Comparison of ENCODE assay signal across 10 cellular contexts in the genomic region with DNA sequence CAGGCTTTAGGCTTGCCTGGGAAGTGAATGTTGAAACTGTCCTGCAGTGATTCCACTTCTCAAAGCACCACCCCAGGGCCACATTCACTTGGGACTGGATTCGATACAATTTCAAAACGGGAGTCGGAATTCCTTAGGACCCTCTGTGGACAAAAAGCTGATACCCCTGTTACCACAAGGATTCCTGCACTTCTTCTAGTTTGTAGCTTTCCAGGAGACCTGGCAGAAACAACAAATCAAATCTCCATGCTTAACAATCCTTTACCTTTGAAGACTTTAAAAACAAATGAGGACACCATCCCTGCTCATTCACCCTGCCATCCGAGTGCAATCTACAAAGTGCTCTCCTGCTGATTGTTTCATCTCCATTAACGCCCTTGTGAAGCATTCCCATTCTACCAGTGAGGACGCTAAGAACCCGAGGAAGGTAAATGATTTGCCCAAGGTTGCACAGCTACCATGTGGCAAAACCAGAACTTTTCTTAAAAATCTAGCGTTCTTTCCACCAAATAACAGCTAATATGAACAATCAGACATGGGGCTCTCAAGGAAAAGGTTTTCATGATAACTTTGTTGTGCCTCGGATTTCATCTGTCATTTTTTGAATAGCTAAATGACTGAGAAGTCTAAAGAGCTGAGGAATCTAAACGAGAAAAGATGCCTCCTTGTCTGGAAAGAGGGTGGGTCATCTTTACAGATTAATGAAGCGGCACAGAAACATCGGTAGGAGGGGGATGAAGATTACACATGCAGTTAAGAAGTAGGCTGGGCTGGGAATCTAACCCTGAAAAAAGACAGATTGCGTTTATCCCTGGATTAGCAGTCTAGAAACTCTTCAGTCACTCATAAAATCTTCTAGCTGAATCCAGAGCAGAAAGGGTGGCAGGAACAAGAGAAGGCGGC. TPM values are rescaled to one million over a fixed set of nuclear protein-coding genes. Genes with fewer than 3 reads are reported as not detected.
DNase-seq lines count a peak whose midpoint lies in the region; ATAC-seq and TF ChIP-seq lines count a peak whose summit lies in the region.
"Had no signal": no experiment of that assay in that cellular context is flagged by ENCODE, and none has a peak within 500 bp of the region (broad histone marks: within the 10 kb centered on the region; RNA-seq: fewer than 3 reads in every experiment).

No MANE protein-coding gene starts in this region.

- no peaks in the 10 kb centered on the region for H4K20me1 ChIP-seq in PC-3 (ENCODE audit: low read length)

- H3K9ac ChIP-seq in PC-3 (ENCODE audit: low read length) = peak overlapping the region; percentile 87

- no peaks in the 10 kb centered on the region for H3K9me3 ChIP-seq in CD8-positive, alpha-beta T cell (ENCODE audit: low read length)
- H3K9me3 ChIP-seq in PC-3 (ENCODE audit: low read length) (no peaks in the 10 kb centered on the region), neutrophil (no peaks in the 10 kb centered on the region)

- H3K27ac ChIP-seq in CD8-positive, alpha-beta T cell (ENCODE audit: low read depth, low read length) = no peak overlapping the region
- H3K27ac ChIP-seq in PC-3 (ENCODE audit: low read length) (peak overlapping the region; percentile 94), epithelial cell of prostate (peak overlapping the region; percentile 91), neutrophil (peak overlapping the region; percentile 69)
- H3K27ac ChIP-seq: cardiac muscle cell had no signal

- H2AFZ ChIP-seq in PC-3 (ENCODE audit: low read length) = peak overlapping the region; percentile 77

- no TSS peak for BruUV-seq in PC-3 (replicated peaks; lab: Mats Ljungman, UMichigan)

- no peaks in the 10 kb centered on the region for H3F3A ChIP-seq in PC-3 (ENCODE audit: low read length, unreplicated experiment)

- no peak for DNase-seq in CD8-positive, alpha-beta T cell
- DNase-seq in PC-3 = no peak
- no peak for DNase-seq in epithelial cell of prostate (ENCODE audit: low read depth, low spot score)
- no peak for DNase-seq in EL

- no peaks in the 10 kb centered on the region for H3K36me3 Mint-ChIP-seq in CD8-positive, alpha-beta T cell

- H3K9me2 ChIP-seq in PC-3 (replicated peaks; ENCODE audit: low read length) = no peaks in the 10 kb centered on the region

- peaks cover 35% of the 10 kb centered on the region for H3K4me1 ChIP-seq in CD8-positive, alpha-beta T cell (ENCODE audit: insufficient read depth, low read length)
- peaks cover 28% of the 10 kb centered on the region for H3K4me1 ChIP-seq in PC-3 (ENCODE audit: insufficient read depth, low read length)
- H3K4me1 ChIP-seq in neutrophil (ENCODE audit: control insufficient read depth in 1 of 2, insufficient read depth in 1 of 2, low read depth in 1 of 2, low read length in 1 of 2) = peaks cover 23 to 27% of the 10 kb centered on the region in 2 experiments

- peak overlapping the region; percentile 8 for H3K27ac Mint-ChIP-seq in CD8-positive, alpha-beta T cell

- H3K4me3 Mint-ChIP-seq in CD8-positive, alpha-beta T cell = peak overlapping the region; percentile 82

- H3K9me3 Mint-ChIP-seq in CD8-positive, alpha-beta T cell = no peaks in the 10 kb centered on the region

- intact Hi-C loops in CD8-positive, alpha-beta T cell (cut with DNase I, micrococcal nuclease) = no loop called here
- intact Hi-C loops in PC-3 (cut with micrococcal nuclease) = loop anchor here (2.0 kb wide), 1 partner anchor 26 kb away; no protein-coding TSS in a partner anchor

- no peak overlapping the region for H3K4me3 ChIP-seq in CD8-positive, alpha-beta T cell (ENCODE audit: low read depth, low read length)
- peak overlapping the region; percentile 82 for H3K4me3 ChIP-seq in PC-3 (ENCODE audit: low read length)
- peak overlapping the region; percentile 59 to 60 for H3K4me3 ChIP-seq in neutrophil (ENCODE audit: low read depth in 1 of 2, low read length in 1 of 2)
- H3K4me3 ChIP-seq: cardiac muscle cell had no signal

- peaks cover 21% of the 10 kb centered on the region for H3K79me2 ChIP-seq in PC-3 (ENCODE audit: low read length)

- H3K27me3 Mint-ChIP-seq in CD8-positive, alpha-beta T cell (ENCODE audit: low read depth) = no peaks in the 10 kb centered on the region

- peaks cover 41% of the 10 kb centered on the region for H3K4me1 Mint-ChIP-seq in CD8-positive, alpha-beta T cell (ENCODE audit: low read depth)

- no peak for ATAC-seq in CD8-positive, alpha-beta T cell
- no peak for ATAC-seq in PC-3
- no peak for ATAC-seq in HG03342 (IDR thresholded peaks at IDR 0.05; ENCODE audit: unreplicated experiment)
- ATAC-seq in GM19455 (IDR thresholded peaks at IDR 0.05; ENCODE audit: unreplicated experiment) = no peak
- ATAC-seq in GM18858 (IDR thresholded peaks at IDR 0.05; ENCODE audit: unreplicated experiment) = no peak

- CTCF ChIA-PET in CD8-positive, alpha-beta T cell (lab: Charles Lee) = interaction anchor here (0.9 to 2.7 kb wide), 10 partner anchors 11 to 93 kb away, joined by 3 to 12 read pairs (median 5); a partner anchor contains a TSS
- CTCF ChIA-PET in PC-3 (lab: Charles Lee) = no interaction called here

- H3K27me3 ChIP-seq in CD8-positive, alpha-beta T cell (ENCODE audit: insufficient read depth, low read length) = no peaks in the 10 kb centered on the region
- H3K27me3 ChIP-seq in PC-3 (ENCODE audit: low read length) (no peaks in the 10 kb centered on the region), neutrophil (peaks cover 28% of the 10 kb centered on the region)

- H3K36me3 ChIP-seq in CD8-positive, alpha-beta T cell (ENCODE audit: insufficient read depth, low read length) = no peaks in the 10 kb centered on the region
- peaks cover 20% of the 10 kb centered on the region; the same call in 1 of the 2 replicates for H3K36me3 ChIP-seq in PC-3 (ENCODE audit: low read depth, low read length)
- H3K36me3 ChIP-seq in neutrophil = peaks cover 3% of the 10 kb centered on the region
- H3K36me3 ChIP-seq: cardiac muscle cell had no signal

- no peak for TF ChIP-seq CTCF in CD8-positive, alpha-beta T cell (IDR thresholded peaks at IDR 0.05)
- no peak for TF ChIP-seq CTCF in PC-3 (conservative IDR thresholded peaks at IDR 0.05; ENCODE audit: low read depth, low read length)
- TF ChIP-seq CTCF in neutrophil (IDR thresholded peaks at IDR 0.05) = no peak

- POLR2A ChIA-PET in CD8-positive, alpha-beta T cell (lab: Charles Lee) = interaction anchor here (1.0 to 1.3 kb wide), 5 partner anchors 8 to 63 kb away, joined by 3 to 5 read pairs (median 4); a partner anchor contains a TSS
- POLR2A ChIA-PET in PC-3 (lab: Charles Lee; ENCODE audit: unreplicated experiment) = no interaction called here

- H3K4me2 ChIP-seq in PC-3 (ENCODE audit: low read length) = peak overlapping the region; percentile 86

RNA-seq across cellular contexts. Expression of a gene that starts 0.7 kb away (rescaled TPM):
- total RNA-seq in CD8-positive, alpha-beta T cell = 1 to 10 TPM; 1.2 to 1.4 TPM
- 40.6 and 51.5 TPM in 2 replicates for total RNA-seq in PC-3 (2014; rRNA removed)
- total RNA-seq: cardiac muscle cell, G401 had no signal

RNA-seq across cellular contexts. Expression of a gene that starts 12.7 kb away (rescaled TPM):
- 10 to 100 TPM; 15.3 to 16.8 TPM for total RNA-seq in CD8-positive, alpha-beta T cell
- 7.0 and 8.4 TPM in 2 replicates for total RNA-seq in PC-3 (2014; rRNA removed)
- total RNA-seq: G401 had no signal

RNA-seq across cellular contexts. Expression of a gene that starts 39.7 kb away (rescaled TPM):
- 100 to 1,000 TPM; 413 to 436 TPM for total RNA-seq in CD8-positive, alpha-beta T cell
- not detected in 2 replicates for total RNA-seq in PC-3 (2014; rRNA removed)
- total RNA-seq: cardiac muscle cell, G401 had no signal

RNA-seq across cellular contexts. Expression of a gene that starts 40.0 kb away (rescaled TPM):
- 10 to 100 TPM; 38.4 to 40.4 TPM for total RNA-seq in CD8-positive, alpha-beta T cell
- total RNA-seq in PC-3 (2014; rRNA removed) = not detected in 2 replicates
- total RNA-seq: cardiac muscle cell, G401 had no signal

Comparison
In these comparisons a context has a peak if more than half of its experiments do, and no peak if none do; other contexts are left out.
1. RNA of a gene that starts 0.7 kb away (total RNA-seq): 40.6 to 51.5 TPM in PC-3; 1.2 to 1.4 TPM in CD8-positive, alpha-beta T cell; every median in the first group is over 10 times any median in the second.
2. RNA of a gene that starts 39.7 kb away (total RNA-seq): 413 to 436 TPM in CD8-positive, alpha-beta T cell; not detected in PC-3; every median in the first group is over 100 times any median in the second.